10 cellular contexts compared by ENCODE assay signal in genomic region chr7:44431091-44431608, GRCh38. TPM values are rescaled to one million over a fixed set of nuclear protein-coding genes. Genes with fewer than 3 reads are reported as not detected.
DNase-seq lines count a peak whose midpoint lies in the region; ATAC-seq and TF ChIP-seq lines count a peak whose summit lies in the region.
"Had no signal": no experiment of that assay in that cellular context is flagged by ENCODE, and none has a peak within 500 bp of the region (broad histone marks: within the 10 kb centered on the region; RNA-seq: fewer than 3 reads in every experiment).

No MANE protein-coding gene starts in this region.

- H2BK15ac ChIP-seq in IMR-90 (ENCODE audit: low read depth, low read length) = no peak overlapping the region

- no peak overlapping the region for H4K5ac ChIP-seq in IMR-90 (ENCODE audit: low read depth, low read length)

- peak; percentile 59 for ATAC-seq in GM19324 (IDR thresholded peaks at IDR 0.05; ENCODE audit: low FRiP score, unreplicated experiment)
- no peak for ATAC-seq in IMR-90 (ENCODE audit: low read depth)
- ATAC-seq in naive B cell (ENCODE audit: low read depth in 2 of 2) = peak in 1 of 2 donors; percentile 46

- dilution Hi-C loops in IMR-90 (cut with HindIII; ENCODE audit: low sequenced_read_pairs, unreplicated experiment) = no loop called here

- no peak overlapping the region for H2BK20ac ChIP-seq in IMR-90 (ENCODE audit: low read depth, low read length)

- no peak overlapping the region for H3K9ac ChIP-seq in IMR-90 (ENCODE audit: low read depth, low read length)

- no peak for TF ChIP-seq RAD21 in IMR-90 (IDR thresholded peaks at IDR 0.05; ENCODE audit: low read length)

- TF ChIP-seq POLR2A in IMR-90 (IDR thresholded peaks at IDR 0.05; ENCODE audit: low read depth, low read length) = no peak
- no peak for TF ChIP-seq POLR2A in prostate gland (IDR thresholded peaks at IDR 0.05)

- H3K9me3 ChIP-seq in IMR-90 (ENCODE audit: control insufficient read depth, insufficient read depth, low read length) (no peaks in the 10 kb centered on the region), prostate gland (no peaks in the 10 kb centered on the region)

- no peaks in the 10 kb centered on the region for H3K27me3 Mint-ChIP-seq in naive B cell

- H4K91ac ChIP-seq in IMR-90 (ENCODE audit: insufficient read depth, low read depth, low read length) = no peak overlapping the region

- H3K27me3 ChIP-seq in IMR-90 (ENCODE audit: control insufficient read depth, insufficient read depth, low read length) = no peaks in the 10 kb centered on the region
- H3K27me3 ChIP-seq in prostate gland (replicated peaks; ENCODE audit: insufficient read depth) = no peaks in the 10 kb centered on the region

- no peak overlapping the region for H3K23ac ChIP-seq in IMR-90 (ENCODE audit: low read depth, low read length)

- no peak overlapping the region for H3K18ac ChIP-seq in IMR-90 (ENCODE audit: low read depth, low read length)

- peak; percentile 41 for DNase-seq in COLO668 (lab: John Stamatoyannopoulos, UW; ENCODE audit: unreplicated experiment)
- DNase-seq in IMR-90 = peak; percentile 28
- no peak for DNase-seq in astrocyte of the spinal cord (ENCODE audit: low read depth, low spot score)
- DNase-seq in naive B cell = peak; percentile 4
- no peak for DNase-seq in prostate gland (ENCODE audit: low spot score)
- DNase-seq in posterior vena cava (ENCODE audit: low spot score) = no peak
- no peak for DNase-seq in DMS114 treated with DMSO at 0.1 percent for 48 hours (lab: John Stamatoyannopoulos, UW; ENCODE audit: unreplicated experiment)

- in situ Hi-C loops in IMR-90 (cut with MboI; ENCODE audit: low sequenced_read_pairs) = no loop called here
- in situ Hi-C loops in astrocyte of the spinal cord (cut with HindIII; ENCODE audit: low sequenced_read_pairs) = no loop called here

- intact Hi-C loops in IMR-90 (cut with micrococcal nuclease) = no loop called here
- intact Hi-C loops in prostate gland (cut with DNase I) = no loop called here
- intact Hi-C loops in posterior vena cava (cut with DNase I) = no loop called here

- H3K4me2 ChIP-seq in IMR-90 (ENCODE audit: low read depth, low read length) = no peak overlapping the region

- no peak overlapping the region for H3K4ac ChIP-seq in IMR-90 (ENCODE audit: low read depth, low read length)

- H2BK5ac ChIP-seq in IMR-90 (ENCODE audit: low read depth, low read length, poor library complexity, severe bottlenecking) = no peak overlapping the region

- H2AK9ac ChIP-seq in IMR-90 (replicated peaks; ENCODE audit: low read depth, low read length, poor library complexity) = peak overlapping the region; percentile 33

- H3K4me3 Mint-ChIP-seq in naive B cell = peak overlapping the region in 2 of 8 donors; percentile 25 to 54

- H3K4me1 ChIP-seq in IMR-90 (ENCODE audit: control insufficient read depth, insufficient read depth, low read length) (peaks cover 3% of the 10 kb centered on the region), prostate gland (replicated peaks) (no peaks in the 10 kb centered on the region)

- CTCF ChIA-PET in IMR-90 (lab: Yijun Ruan, JAX) = interaction anchor here (1.0 kb wide), 1 partner anchor 16 kb away, joined by 4 read pairs; no protein-coding TSS in a partner anchor

- no CpG with 5 or more reads among the region's 2 CpGs for WGBS in IMR-90 (ENCODE audit: extremely low coverage in 2 of 2, insufficient read length in 1 of 2), 2 experiments
- WGBS in prostate gland = 67% methylated on average over 2 of the region's 2 CpGs

- peak overlapping the region in 1 of 6 donors; percentile 11 for H3K27ac Mint-ChIP-seq in naive B cell

- H3K36me3 Mint-ChIP-seq in naive B cell = peaks cover 8 to 21% of the 10 kb centered on the region in 2 donors

- 0 out of 2 replicates have a peak, but pooled peaks have one; percentile 5 for TF ChIP-seq CTCF in IMR-90 (conservative IDR thresholded peaks at IDR 0.05; ENCODE audit: low read depth, low read length)
- peak; percentile 8 for TF ChIP-seq CTCF in astrocyte of the spinal cord (IDR thresholded peaks at IDR 0.05; ENCODE audit: low read depth, low read length)
- TF ChIP-seq CTCF in prostate gland (IDR thresholded peaks at IDR 0.05) = no peak

- BruUV-seq in IMR-90 (replicated peaks; lab: Mats Ljungman, UMichigan) = no TSS peak

- no peak overlapping the region for H4K8ac ChIP-seq in IMR-90 (ENCODE audit: low read depth in 2 of 2, low read length in 2 of 2)

- no peak overlapping the region for H3K4me3 ChIP-seq in IMR-90 (ENCODE audit: insufficient read depth, low read depth, low read length)
- H3K4me3 ChIP-seq in astrocyte of the spinal cord (ENCODE audit: low read depth, low read length) = no peak overlapping the region
- no peak overlapping the region for H3K4me3 ChIP-seq in prostate gland
- H3K4me3 ChIP-seq: skin epidermis had no signal

- peaks cover 52 to 80% of the 10 kb centered on the region in 2 experiments for H3K79me1 ChIP-seq in IMR-90 (ENCODE audit: low read depth in 1 of 2, low read length in 2 of 2)

- H2BK120ac ChIP-seq in IMR-90 (ENCODE audit: low read depth, low read length) = no peak overlapping the region

- peaks cover 39% of the 10 kb centered on the region for H4K20me1 ChIP-seq in IMR-90 (ENCODE audit: insufficient read depth, low read length)

- H3K56ac ChIP-seq in IMR-90 (ENCODE audit: extremely low read depth, insufficient read depth, low read length) = no peak overlapping the region

- H3K27ac ChIP-seq in IMR-90 (ENCODE audit: insufficient read depth, low read length) (no peak overlapping the region), prostate gland (no peak overlapping the region)
- H3K27ac ChIP-seq: HL-60, skin epidermis had no signal

- POLR2A ChIA-PET in IMR-90 (lab: Charles Lee; ENCODE audit: unreplicated experiment) = no interaction called here

- H3K9me3 Mint-ChIP-seq in naive B cell = no peaks in the 10 kb centered on the region

- H3K4me1 Mint-ChIP-seq in naive B cell = peaks cover 31 to 56% (median 55%) of the 10 kb centered on the region in 3 donors

- no peak overlapping the region for H2AK5ac ChIP-seq in IMR-90 (ENCODE audit: low read depth, low read length)

- no peak overlapping the region for H2AFZ ChIP-seq in IMR-90 (replicated peaks; ENCODE audit: low read length, poor library complexity)

- H3K36me3 ChIP-seq in IMR-90 (ENCODE audit: control insufficient read depth, insufficient read depth, low read length) = peaks cover 8% of the 10 kb centered on the region
- no peaks in the 10 kb centered on the region for H3K36me3 ChIP-seq in prostate gland

- peaks cover 38% of the 10 kb centered on the region for H3K9me1 ChIP-seq in IMR-90 (ENCODE audit: insufficient read depth, low read length)

- H3K14ac ChIP-seq in IMR-90 (replicated peaks; ENCODE audit: low read depth, low read length) = no peak overlapping the region

TF ChIP-seq in IMR-90, 13 proteins besides CTCF, POLR2A, EP300 and RAD21:
- no peak for TF ChIP-seq SMC3 (IDR thresholded peaks at IDR 0.05; ENCODE audit: low read depth, low read length)
- TF ChIP-seq CHD1 (IDR thresholded peaks at IDR 0.05; ENCODE audit: low read depth, low read length) = no peak
TF ChIP-seq in IMR-90: peak in this region for 0.

RNA-seq across cellular contexts. Expression of gene NUDCD3, which starts 59.3 kb away (rescaled TPM):
- total RNA-seq in IMR-90 (2012; rRNA removed) = 58.3 and 76.0 TPM in 2 replicates
- polyA plus RNA-seq in IMR-90 (2012; rRNA removed) = 37.0 and 49.5 TPM in 2 replicates
- polyA plus RNA-seq in IMR-90 (2012; cell fraction: cytosol; rRNA removed) = 20.2 and 21.1 TPM in 2 replicates
- polyA plus RNA-seq in IMR-90 (2012; cell fraction: nucleus; rRNA removed; ENCODE audit: low replicate concordance) = 42.0 and 53.9 TPM in 2 replicates
- 10 to 100 TPM; 32.8 to 70.2 (median 64.4) TPM for polyA plus RNA-seq in naive B cell (ENCODE audit: low read depth in 6 of 6)
- total RNA-seq in prostate gland = 10 to 100 TPM; 55.2 to 55.9 TPM
- total RNA-seq in posterior vena cava = 10 to 100 TPM; 70.6 to 75.1 TPM

Comparison
In these comparisons a context has a peak if more than half of its experiments do, and no peak if none do; other contexts are left out.
1. DNase-seq: peak in COLO668 (single experiment), IMR-90 (single experiment) and naive B cell (single experiment); none in astrocyte of the spinal cord (single experiment), prostate gland (single experiment), posterior vena cava (single experiment) and DMS114 treated with DMSO at 0.1 percent for 48 hours (single experiment).
2. CTCF ChIP-seq: peak in IMR-90 (single experiment) and astrocyte of the spinal cord (single experiment); none in prostate gland (0 of 4).